8 cellular contexts compared by ENCODE assay signal in genomic region chr11:105862736-105863367, GRCh38.
DNase-seq lines count a peak whose midpoint lies in the region; ATAC-seq, FAIRE-seq and TF ChIP-seq lines count a peak whose summit lies in the region.

No MANE protein-coding gene starts in this region.

- H3K27me3 Mint-ChIP-seq in activated naive CD4-positive, alpha-beta T cell treated with anti-CD3 and anti-CD28 coated beads, Interleukin-2, amount 10 ng/mL, durations not matched to agents 7 days and 5 days: no peaks in the 10 kb centered on the region

- H3K36me3 ChIP-seq in K562 (ENCODE audit: control insufficient read depth, insufficient read depth, low read length): no peaks in the 10 kb centered on the region

- ATAC-seq in HG03097 (IDR thresholded peaks at IDR 0.05; ENCODE audit: low FRiP score, unreplicated experiment) (peak; percentile 82), K562 (no peak), left lobe of liver (peak; percentile 72)

- POLR2A ChIA-PET in K562 (lab: Yijun Ruan, JAX): no interaction called here

- no peaks in the 10 kb centered on the region for H3K79me2 ChIP-seq in K562 (ENCODE audit: control insufficient read depth, insufficient read depth, low read length)

- H3K4me3 Mint-ChIP-seq in activated naive CD4-positive, alpha-beta T cell treated with anti-CD3 and anti-CD28 coated beads, Interleukin-2, amount 10 ng/mL, durations not matched to agents 7 days and 5 days: no peak overlapping the region

- no peak overlapping the region for H3K4me2 ChIP-seq in K562 (ENCODE audit: insufficient read depth, low read length)

- no TSS peak for BruUV-seq in K562 (replicated peaks; lab: Mats Ljungman, UMichigan)

- TF ChIP-seq CTCF in GM12864 (IDR thresholded peaks at IDR 0.05; ENCODE audit: low read depth, low read length, missing control alignments): peak; percentile 29
- TF ChIP-seq CTCF in K562 (IDR thresholded peaks at IDR 0.05 in 2 of 3, conservative IDR thresholded peaks at IDR 0.05 in 1 of 3; ENCODE audit: insufficient read depth in 2 of 3, low read depth in 1 of 3, low read length in 3 of 3): peak in 1 of 3 experiments; percentile 32; a peak in 2 of 6 replicates

- H3K36me3 Mint-ChIP-seq in activated naive CD4-positive, alpha-beta T cell treated with anti-CD3 and anti-CD28 coated beads, Interleukin-2, amount 10 ng/mL, durations not matched to agents 7 days and 5 days: no peaks in the 10 kb centered on the region

- TF ChIP-seq POLR2A in K562 (conservative IDR thresholded peaks at IDR 0.05): no peak

- no peak for TF ChIP-seq EP300 in K562 (IDR thresholded peaks at IDR 0.05; ENCODE audit: low read length)

- no peaks in the 10 kb centered on the region; the same call in 1 of the 2 replicates for H3K9me3 ChIP-seq in K562 (replicated peaks; ENCODE audit: control insufficient read depth, insufficient read depth, low read depth, low read length)

- in situ Hi-C loops in K562 (cut with MboI): no loop called here

- no peak overlapping the region for H3K9ac ChIP-seq in K562 (ENCODE audit: insufficient read depth in 1 of 2, low read depth in 2 of 2, low read length in 2 of 2)

- no peaks in the 10 kb centered on the region for H3K9me1 ChIP-seq in K562 (ENCODE audit: control insufficient read depth, insufficient read depth, low read length)

- H3K4me1 ChIP-seq in K562 (replicated peaks in 1 of 2; ENCODE audit: control insufficient read depth in 2 of 2, insufficient read depth in 2 of 2, low read length in 2 of 2): no peaks in the 10 kb centered on the region

- peak; percentile 11 for DNase-seq in A172 (ENCODE audit: low spot score)
- no peak for DNase-seq in GM12864 (ENCODE audit: low read depth)
- peak; percentile 57 for DNase-seq in NCI-H345 treated with DMSO at 0.1 percent for 48 hours (lab: John Stamatoyannopoulos, UW; ENCODE audit: unreplicated experiment)
- DNase-seq in K562 (ENCODE audit: extremely low read depth in 1 of 4, low spot score in 3 of 4): peak in 1 of 4 experiments; percentile 6
- DNase-seq in left lobe of liver (ENCODE audit: low spot score): no peak
- no peak for DNase-seq in epidermal melanocyte (ENCODE audit: insufficient read length, low spot score)
- no peak for DNase-seq in activated naive CD4-positive, alpha-beta T cell treated with anti-CD3 and anti-CD28 coated beads, Interleukin-2, amount 10 ng/mL, durations not matched to agents 7 days and 5 days

- H4K20me1 ChIP-seq in K562 (replicated peaks; ENCODE audit: control insufficient read depth, insufficient read depth, low read length): no peaks in the 10 kb centered on the region

- CTCF ChIA-PET in K562 (lab: Yijun Ruan, JAX; ENCODE audit: low intra/inter-chr PET ratio): no interaction called here
- CTCF ChIA-PET in activated naive CD4-positive, alpha-beta T cell treated with anti-CD3 and anti-CD28 coated beads, Interleukin-2, amount 10 ng/mL, durations not matched to agents 7 days and 5 days (lab: Charles Lee): interaction anchor here (0.9 kb wide), 1 partner anchor 18 kb away, joined by 3 read pairs; no protein-coding TSS in a partner anchor

- intact Hi-C loops in K562 (cut with micrococcal nuclease): no loop called here

- H2AFZ ChIP-seq in K562 (ENCODE audit: low read depth, low read length): no peak overlapping the region

- 2% methylated on average over 3 of the region's 3 CpGs for WGBS in K562 (ENCODE audit: insufficient coverage, low coverage, missing lambda C conversion rate)

- no peak for FAIRE-seq in K562 (lab: Jason Lieb, UNC)

- no peaks in the 10 kb centered on the region for H3K27me3 ChIP-seq in K562 (ENCODE audit: control insufficient read depth in 2 of 2, insufficient read depth in 2 of 2, low read length in 2 of 2)

- H3K4me3 ChIP-seq in GM12864 (ENCODE audit: low read depth, low read length): no peak overlapping the region
- H3K4me3 ChIP-seq in K562: no peak overlapping the region

- H3K9me3 Mint-ChIP-seq in activated naive CD4-positive, alpha-beta T cell treated with anti-CD3 and anti-CD28 coated beads, Interleukin-2, amount 10 ng/mL, durations not matched to agents 7 days and 5 days: no peaks in the 10 kb centered on the region

- peak; percentile 60 to 71 for TF ChIP-seq RAD21 in K562 (CRISPR knock-in tag; conservative IDR thresholded peaks at IDR 0.05 in 1 of 2, IDR thresholded peaks at IDR 0.05 in 1 of 2)

- H3K27ac Mint-ChIP-seq in activated naive CD4-positive, alpha-beta T cell treated with anti-CD3 and anti-CD28 coated beads, Interleukin-2, amount 10 ng/mL, durations not matched to agents 7 days and 5 days: no peak overlapping the region

- no peaks in the 10 kb centered on the region for H3K4me1 Mint-ChIP-seq in activated naive CD4-positive, alpha-beta T cell treated with anti-CD3 and anti-CD28 coated beads, Interleukin-2, amount 10 ng/mL, durations not matched to agents 7 days and 5 days

- no peak overlapping the region for H3K27ac ChIP-seq in K562 (ENCODE audit: extremely low read depth, low read depth, low read length)

TF ChIP-seq in K562, 482 proteins besides CTCF, POLR2A, EP300 and RAD21:
- 0 out of 2 replicates have a peak, but pooled peaks have one; percentile 18 for TF ChIP-seq DEAF1 (CRISPR knock-in tag; IDR thresholded peaks at IDR 0.05)
- no peak for TF ChIP-seq SPI1 (IDR thresholded peaks at IDR 0.05; ENCODE audit: borderline replicate concordance, low read depth, low read length)
TF ChIP-seq in K562: peak in this region for 1.

Comparison
In these comparisons a context has a peak if more than half of its experiments do, and no peak if none do; other contexts are left out.
1. DNase-seq: peak in A172 (single experiment) and NCI-H345 treated with DMSO at 0.1 percent for 48 hours (single experiment); none in GM12864 (single experiment), left lobe of liver (single experiment), epidermal melanocyte (single experiment) and activated naive CD4-positive, alpha-beta T cell treated with anti-CD3 and anti-CD28 coated beads, Interleukin-2, amount 10 ng/mL, durations not matched to agents 7 days and 5 days (single experiment).